8 cellular contexts compared by ENCODE assay signal in genomic region chr12:48890657-48891418, GRCh38. TPM values are rescaled to one million over a fixed set of nuclear protein-coding genes. Genes with fewer than 3 reads are reported as not detected.
A peak's percentile ranks its signal among the peaks of the same experiment; 100 is the strongest.
DNase-seq lines count a peak whose midpoint lies in the region; ATAC-seq and TF ChIP-seq lines count a peak whose summit lies in the region.

No MANE protein-coding gene starts in this region.

- no peaks in the 10 kb centered on the region for H3K27me3 ChIP-seq in dorsolateral prefrontal cortex
- no peaks in the 10 kb centered on the region for H3K27me3 ChIP-seq in lung (ENCODE audit: control insufficient read depth, insufficient read depth)

- H3K36me3 Mint-ChIP-seq in activated CD4-positive, alpha-beta memory T cell treated with anti-CD3 and anti-CD28 coated beads, Interleukin-2, amount 10 ng/mL, durations not matched to agents 7 days and 5 days (ENCODE audit: low read depth), result no peaks in the 10 kb centered on the region

- POLR2A ChIA-PET in activated CD4-positive, alpha-beta memory T cell treated with anti-CD3 and anti-CD28 coated beads, Interleukin-2, amount 10 ng/mL, durations not matched to agents 7 days and 5 days (lab: Charles Lee), result interaction anchor here (1.2 to 2.9 kb wide), 5 partner anchors 25 to 47 kb away, joined by 3 to 31 read pairs (median 6); partner anchors contain the start of genes DDX23, FKBP11 and RND1

- no peak overlapping the region for H3K27ac Mint-ChIP-seq in activated CD4-positive, alpha-beta memory T cell treated with anti-CD3 and anti-CD28 coated beads, Interleukin-2, amount 10 ng/mL, durations not matched to agents 7 days and 5 days

- no peak overlapping the region for H3K4me3 Mint-ChIP-seq in activated CD4-positive, alpha-beta memory T cell treated with anti-CD3 and anti-CD28 coated beads, Interleukin-2, amount 10 ng/mL, durations not matched to agents 7 days and 5 days

- H3K9me3 ChIP-seq in lung (ENCODE audit: control insufficient read depth in 2 of 2, insufficient read depth in 1 of 2, low read length in 1 of 2), result no peaks in the 10 kb centered on the region

- WGBS in lung, 2 donors, result 8 to 9% methylated on average over 34 to 37 of the region's 37 CpGs

- peaks cover 16% of the 10 kb centered on the region for H3K27me3 Mint-ChIP-seq in activated CD4-positive, alpha-beta memory T cell treated with anti-CD3 and anti-CD28 coated beads, Interleukin-2, amount 10 ng/mL, durations not matched to agents 7 days and 5 days

- peaks cover 0 to 2% of the 10 kb centered on the region in 2 donors for H3K4me1 ChIP-seq in lung (ENCODE audit: control insufficient read depth in 2 of 2, insufficient read depth in 2 of 2, low read length in 2 of 2)

- H3K4me1 Mint-ChIP-seq in activated CD4-positive, alpha-beta memory T cell treated with anti-CD3 and anti-CD28 coated beads, Interleukin-2, amount 10 ng/mL, durations not matched to agents 7 days and 5 days, result peaks cover 8% of the 10 kb centered on the region

- ATAC-seq in HG03432 (IDR thresholded peaks at IDR 0.05; ENCODE audit: unreplicated experiment), result peak; percentile 82
- peak; percentile 77 for ATAC-seq in lung (ENCODE audit: insufficient read depth, low FRiP score)
- no peak for ATAC-seq in HG03095 (IDR thresholded peaks at IDR 0.05; ENCODE audit: unreplicated experiment)

- intact Hi-C loops in dorsolateral prefrontal cortex (cut with DNase I), result loop anchor here (1.0 to 2.0 kb wide), 3 partner anchors 30 to 38 kb away; partner anchors contain the start of gene DDX23 (in 1 of the 2)

- H3K27ac ChIP-seq in dorsolateral prefrontal cortex, result peak overlapping the region in 54 of 59 donors; percentile 32 to 93 (median 74)
- no peak overlapping the region for H3K27ac ChIP-seq in lung (ENCODE audit: low read depth in 1 of 2, low read length in 1 of 2)

- peak; percentile 76 to 98 (median 94) for TF ChIP-seq CTCF in dorsolateral prefrontal cortex (IDR thresholded peaks at IDR 0.05 in 54 of 56, conservative IDR thresholded peaks at IDR 0.05 in 2 of 56; ENCODE audit: low read depth in 1 of 56, partially characterized antibody in 56 of 56)
- TF ChIP-seq CTCF in lung (IDR thresholded peaks at IDR 0.05; ENCODE audit: control extremely low read depth, extremely low read depth), result peak; percentile 96

- H3K36me3 ChIP-seq in lung (ENCODE audit: control insufficient read depth in 2 of 2, insufficient read depth in 2 of 2, low read length in 2 of 2), result no peaks in the 10 kb centered on the region

- H3K9me3 Mint-ChIP-seq in activated CD4-positive, alpha-beta memory T cell treated with anti-CD3 and anti-CD28 coated beads, Interleukin-2, amount 10 ng/mL, durations not matched to agents 7 days and 5 days, result no peaks in the 10 kb centered on the region

- CTCF ChIA-PET in activated CD4-positive, alpha-beta memory T cell treated with anti-CD3 and anti-CD28 coated beads, Interleukin-2, amount 10 ng/mL, durations not matched to agents 7 days and 5 days (lab: Charles Lee), result interaction anchor here (0.6 to 5.5 kb wide), 30 partner anchors 9 to 111 kb away, joined by 3 to 125 read pairs (median 6); partner anchors contain the start of genes ARF3, DDX23, FKBP11 and RND1

- H3K4me3 ChIP-seq in dorsolateral prefrontal cortex (peak overlapping the region; percentile 34 to 74 (median 55)), lung (no peak overlapping the region)

- DNase-seq in ELR (ENCODE audit: low read depth) (peak; percentile 76), NCI-H748 treated with DMSO at 0.1 percent for 48 hours (lab: John Stamatoyannopoulos, UW) (peak; percentile 49), dorsolateral prefrontal cortex (peak; percentile 78 to 91 (median 88)), lung (ENCODE audit: low spot score) (peak; percentile 74)
- DNase-seq in activated CD4-positive, alpha-beta memory T cell treated with anti-CD3 and anti-CD28 coated beads, Interleukin-2, amount 10 ng/mL, durations not matched to agents 7 days and 5 days, result peak; percentile 80
- peak; percentile 65 to 74 for DNase-seq in stimulated activated CD4-positive, alpha-beta T cell treated with anti-CD3 and anti-CD28 coated beads, Interleukin-4, amount 100 ng/mL, for 48 hours (ENCODE audit: low read depth in 2 of 2)

RNA-seq across cellular contexts. Expression of gene RND1, which starts 25.2 kb away (rescaled TPM):
- total RNA-seq in activated CD4-positive, alpha-beta memory T cell treated with anti-CD3 and anti-CD28 coated beads, Interleukin-2, amount 10 ng/mL, durations not matched to agents 7 days and 5 days, result 1 to 10 TPM; 2.6 to 3.0 TPM
- total RNA-seq in dorsolateral prefrontal cortex, result 100 to 1,000 TPM in 1 of 120 experiments, 10 to 100 TPM in 119; 15.3 to 117 (median 55.5) TPM
- total RNA-seq in lung, result 1 to 10 TPM; 5.3 to 8.6 TPM
- polyA plus RNA-seq in lung, result 10 to 100 TPM; 22.0 to 80.5 TPM

RNA-seq across cellular contexts. Expression of gene FKBP11, which starts 34.5 kb away (rescaled TPM):
- total RNA-seq in activated CD4-positive, alpha-beta memory T cell treated with anti-CD3 and anti-CD28 coated beads, Interleukin-2, amount 10 ng/mL, durations not matched to agents 7 days and 5 days, result 10 to 100 TPM; 73.4 to 78.7 TPM
- total RNA-seq in dorsolateral prefrontal cortex (10 to 100 TPM; 12.6 to 42.0 (median 28.8) TPM), lung (10 to 100 TPM; 13.1 to 61.1 TPM)
- 10 to 100 TPM; 65.0 to 69.9 TPM for polyA plus RNA-seq in lung

RNA-seq across cellular contexts. Expression of gene DDX23, which starts 38.9 kb away (rescaled TPM):
- 100 to 1,000 TPM; 117 to 127 TPM for total RNA-seq in activated CD4-positive, alpha-beta memory T cell treated with anti-CD3 and anti-CD28 coated beads, Interleukin-2, amount 10 ng/mL, durations not matched to agents 7 days and 5 days
- total RNA-seq in dorsolateral prefrontal cortex (10 to 100 TPM; 43.5 to 81.2 (median 57.8) TPM), lung (10 to 100 TPM; 62.9 to 86.7 TPM)
- polyA plus RNA-seq in lung, result 10 to 100 TPM; 36.6 to 60.5 TPM

Comparison
In these comparisons a context has a peak if more than half of its experiments do, and no peak if none do; other contexts are left out.
1. H3K27ac ChIP-seq: peak in dorsolateral prefrontal cortex (54 of 59); none in lung (0 of 2).
2. Peak in every context shown above with its lines, with median percentiles within 50 percentile points of each other: DNase-seq.